8 cellular contexts compared by ENCODE assay signal in the genomic region with DNA sequence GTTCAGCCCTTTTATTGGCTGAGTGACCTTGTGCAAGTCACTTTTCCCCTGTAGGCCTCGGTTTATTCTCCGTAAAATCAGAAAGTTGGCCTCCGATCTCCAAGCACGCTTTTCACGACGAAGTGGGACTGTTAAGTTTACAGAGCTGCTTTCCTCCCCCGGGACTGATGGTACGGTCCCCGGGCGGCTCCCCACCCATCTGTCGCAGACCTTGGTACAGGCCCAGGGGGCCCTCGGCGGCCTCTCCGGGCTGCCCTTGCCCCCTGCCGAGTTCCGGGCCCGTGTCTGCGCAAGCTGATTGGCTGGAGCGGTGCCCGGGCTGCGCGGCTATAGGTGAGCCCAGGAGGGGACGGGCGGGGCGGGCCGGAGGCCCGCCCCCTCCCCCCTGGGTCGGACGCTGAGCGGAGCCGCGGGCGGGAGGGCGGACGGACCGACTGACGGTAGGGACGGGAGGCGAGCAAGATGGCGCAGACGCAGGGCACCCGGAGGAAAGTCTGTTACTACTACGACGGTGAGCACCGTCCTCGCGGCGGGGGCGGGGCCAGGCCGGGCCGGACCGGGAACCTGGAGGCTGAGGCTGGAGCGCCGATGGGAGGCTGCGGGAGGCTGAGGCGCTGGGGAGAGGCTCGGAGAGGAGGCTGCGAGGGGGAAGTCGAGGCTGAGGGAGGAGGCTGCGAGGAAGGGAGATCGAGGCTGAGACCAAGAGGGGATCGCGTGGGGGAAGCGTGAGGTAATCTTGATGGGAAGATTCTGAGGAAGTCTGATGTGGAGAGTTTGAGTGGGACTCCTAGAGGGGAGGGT. TPM values are rescaled to one million over a fixed set of nuclear protein-coding genes. Genes with fewer than 3 reads are reported as not detected.
DNase-seq lines count a peak whose midpoint lies in the region; ATAC-seq and TF ChIP-seq lines count a peak whose summit lies in the region.

A gene (plus strand): TSS at position 376 of the 801 bp plus-strand sequence. CDS start 87 bp downstream, at position 463.

- H3K9me2 ChIP-seq in hepatocyte (replicated peaks; ENCODE audit: insufficient read depth) = no peaks in the 10 kb centered on the region

- ATAC-seq in GM18511 (IDR thresholded peaks at IDR 0.05; ENCODE audit: unreplicated experiment) (peak; percentile 96), HG03025 (IDR thresholded peaks at IDR 0.05; ENCODE audit: low FRiP score, unreplicated experiment) (peak; percentile 88), aorta (ENCODE audit: low FRiP score) (peak; percentile 96)

- peaks cover 22% of the 10 kb centered on the region for H4K20me1 ChIP-seq in hepatocyte (ENCODE audit: insufficient read depth, poor library complexity, severe bottlenecking)

- TF ChIP-seq CTCF in astrocyte of the cerebellum (IDR thresholded peaks at IDR 0.05; ENCODE audit: low read depth, low read length, missing control alignments) (no peak), hepatocyte (IDR thresholded peaks at IDR 0.05; ENCODE audit: poor library complexity) (no peak)

- H3K27ac ChIP-seq in hepatocyte = peak within 1 kb of the TSS; percentile 85
- H3K27ac ChIP-seq in aorta (ENCODE audit: low read depth in 1 of 2, low read length in 2 of 2) = peak within 1 kb of the TSS in 1 of 2 donors; percentile 60

- H2AFZ ChIP-seq in hepatocyte = peak within 1 kb of the TSS; percentile 83

- H3K36me3 ChIP-seq in hepatocyte (replicated peaks; ENCODE audit: insufficient read depth, low read depth) (no peaks in the 10 kb centered on the region), aorta (ENCODE audit: control insufficient read depth in 1 of 2, insufficient read depth in 2 of 2, low read length in 1 of 2) (no peaks in the 10 kb centered on the region)

- H3K9me3 ChIP-seq in hepatocyte (ENCODE audit: low read depth) (no peaks in the 10 kb centered on the region), aorta (ENCODE audit: control insufficient read depth, low read length) (no peaks in the 10 kb centered on the region)

- peaks cover 48% of the 10 kb centered on the region for H3K79me2 ChIP-seq in hepatocyte

- DNase-seq in NCI-H2081 (lab: John Stamatoyannopoulos, UW) = peak; percentile 98
- peak; percentile 92 for DNase-seq in T-helper 9 cell
- peak; percentile 48 for DNase-seq in astrocyte of the cerebellum (ENCODE audit: low read depth)
- DNase-seq in hepatocyte (ENCODE audit: low spot score) = peak; percentile 98
- peak; percentile 81 for DNase-seq in renal cortical epithelial cell (ENCODE audit: low read depth)
- DNase-seq in aorta = peak; percentile 97

- intact Hi-C loops in aorta (cut with DNase I) = no loop called here

- WGBS in hepatocyte (ENCODE audit: low lambda C conversion rate, missing lambda C conversion rate) = 3% methylated on average over 35 of the region's 64 CpGs
- 0 to 1% methylated on average over 61 to 64 of the region's 64 CpGs for WGBS in aorta, 2 donors

- peak within 1 kb of the TSS; percentile 79 for H3K4me3 ChIP-seq in astrocyte of the cerebellum (ENCODE audit: low read depth, low read length)
- H3K4me3 ChIP-seq in hepatocyte = peak within 1 kb of the TSS; percentile 74
- peak within 1 kb of the TSS; percentile 44 to 51 for H3K4me3 ChIP-seq in aorta (ENCODE audit: low read length in 2 of 2)

- peak within 1 kb of the TSS; percentile 79 for H3K4me2 ChIP-seq in hepatocyte

- in situ Hi-C loops in astrocyte of the cerebellum (cut with HindIII; ENCODE audit: low sequenced_read_pairs) = no loop called here

- no peaks in the 10 kb centered on the region for H3K27me3 ChIP-seq in hepatocyte
- no peaks in the 10 kb centered on the region for H3K27me3 ChIP-seq in aorta (ENCODE audit: control insufficient read depth in 1 of 2, insufficient read depth in 2 of 2, low read length in 1 of 2)

- H3K4me1 ChIP-seq in hepatocyte (ENCODE audit: insufficient read depth) (no peaks in the 10 kb centered on the region), aorta (ENCODE audit: control insufficient read depth in 1 of 2, insufficient read depth in 2 of 2, low read length in 2 of 2) (no peaks in the 10 kb centered on the region)

RNA-seq across cellular contexts. Expression of the gene that starts here (rescaled TPM):
- total RNA-seq in hepatocyte (94.6 and 95.8 TPM in 2 replicates), renal cortical epithelial cell (113 and 117 TPM in 2 replicates), aorta (10 to 100 TPM; 47.9 to 55.5 TPM)
- polyA plus RNA-seq in hepatocyte (108 and 117 TPM in 2 replicates), aorta (10 to 100 TPM; 37.2 to 65.5 TPM)

Comparison
In these comparisons a context has a peak if more than half of its experiments do, and no peak if none do; other contexts are left out.
1. DNase-seq: peak in every context shown above with its lines; median percentile 98 in NCI-H2081; 98 in hepatocyte; 97 in aorta; 92 in T-helper 9 cell; 81 in renal cortical epithelial cell; 48 in astrocyte of the cerebellum.